Comparison of ENCODE assay signal across 2 cellular contexts in genomic region chr18:58856881-58857280, GRCh38.
TF ChIP-seq lines count a peak whose summit lies in the region.

No MANE protein-coding gene starts in this region.

TF ChIP-seq in SK-N-SH, 30 proteins besides CTCF, POLR2A, EP300 and RAD21:
- TF ChIP-seq ELF1 (IDR thresholded peaks at IDR 0.05) (no peak), CHD2 (IDR thresholded peaks at IDR 0.05; ENCODE audit: low read length, partially characterized antibody) (no peak), PBX3 (IDR thresholded peaks at IDR 0.05) (peak; percentile 47), ZBTB33 (IDR thresholded peaks at IDR 0.05; ENCODE audit: borderline replicate concordance, low read depth) (no peak), JUND (IDR thresholded peaks at IDR 0.05) (peak; percentile 21)

TF ChIP-seq in SK-N-SH treated with all-trans-retinoic acid at 6 μM for 48 hours, 23 proteins besides CTCF, POLR2A, EP300 and RAD21:
- TF ChIP-seq ZC3H10 (CRISPR knock-in tag; IDR thresholded peaks at IDR 0.05) (no peak), CREB5 (CRISPR knock-in tag; IDR thresholded peaks at IDR 0.05; ENCODE audit: low read depth) (no peak), ZNF8 (CRISPR knock-in tag; IDR thresholded peaks at IDR 0.05) (no peak), GLIS3 (CRISPR knock-in tag; IDR thresholded peaks at IDR 0.05) (no peak), ESRRG (CRISPR knock-in tag; IDR thresholded peaks at IDR 0.05) (no peak), ZNF70 (CRISPR knock-in tag; IDR thresholded peaks at IDR 0.05) (no peak)
